12 cellular contexts compared by ENCODE assay signal in genomic region chr3:22713936-22714335, GRCh38.
A peak's percentile ranks its signal among the peaks of the same experiment; 100 is the strongest.
DNase-seq lines count a peak whose midpoint lies in the region; ATAC-seq and TF ChIP-seq lines count a peak whose summit lies in the region.
"Had no signal": no experiment of that assay in that cellular context is flagged by ENCODE, and none has a peak within 500 bp of the region (broad histone marks: within the 10 kb centered on the region; RNA-seq: fewer than 3 reads in every experiment).

No MANE protein-coding gene starts in this region.

- TF ChIP-seq CTCF in fibroblast of villous mesenchyme (IDR thresholded peaks at IDR 0.05; ENCODE audit: insufficient read depth, low read depth, low read length) (no peak), upper lobe of right lung (IDR thresholded peaks at IDR 0.05) (no peak)

- no peak overlapping the region for H3K27ac ChIP-seq in upper lobe of right lung
- H3K27ac ChIP-seq: 22Rv1 had no signal

- in situ Hi-C loops in SK-MEL-5 (cut with HindIII; ENCODE audit: low pct_unique_long_range_greater_than_20kb, low sequenced_read_pairs): no loop called here

- DNase-seq in DMS153 (lab: John Stamatoyannopoulos, UW) (peak; percentile 9), DMS153 treated with DMSO at 0.1 percent for 48 hours (lab: John Stamatoyannopoulos, UW; ENCODE audit: unreplicated experiment) (no peak), SK-MEL-5 (ENCODE audit: low read depth, low spot score) (peak; percentile 83), fibroblast of villous mesenchyme (ENCODE audit: low read depth) (peak; percentile 33), upper lobe of right lung (no peak), SHP77 (lab: John Stamatoyannopoulos, UW) (no peak), retina (no peak), NCI-H2029 (lab: John Stamatoyannopoulos, UW) (no peak)
- DNase-seq: activated CD4-positive, alpha-beta memory T cell treated with anti-CD3 and anti-CD28 coated beads, Interleukin-2, amount 10 ng/mL, durations not matched to agents 7 days and 5 days; hypothalamus had no signal

- no peaks in the 10 kb centered on the region for H3K4me1 ChIP-seq in upper lobe of right lung

- no peaks in the 10 kb centered on the region for H3K27me3 ChIP-seq in upper lobe of right lung

- H3K9me3 ChIP-seq in upper lobe of right lung: no peaks in the 10 kb centered on the region

- H3K4me3 ChIP-seq in fibroblast of villous mesenchyme (ENCODE audit: low read depth, low read length) (no peak overlapping the region), upper lobe of right lung (no peak overlapping the region)

- ATAC-seq in upper lobe of right lung: peak; percentile 86
- ATAC-seq: natural killer cell treated with Interleukin-12 subunit alpha and Interleukin-12 subunit beta and Interleukin-15 and Interleukin-18, amount 100 ng/mL, for 72 hours had no signal

- intact Hi-C loops in upper lobe of right lung (cut with DNase I): no loop called here

- no peaks in the 10 kb centered on the region for H3K36me3 ChIP-seq in upper lobe of right lung

Comparison
In these comparisons a context has a peak if more than half of its experiments do, and no peak if none do; other contexts are left out.
1. DNase-seq: peak in DMS153 (single experiment), SK-MEL-5 (single experiment) and fibroblast of villous mesenchyme (single experiment); none in DMS153 treated with DMSO at 0.1 percent for 48 hours (single experiment), upper lobe of right lung (single experiment), SHP77 (0 of 2), retina (single experiment) and NCI-H2029 (single experiment).